Comparison of ENCODE assay signal across 17 cellular contexts in the genomic region with DNA sequence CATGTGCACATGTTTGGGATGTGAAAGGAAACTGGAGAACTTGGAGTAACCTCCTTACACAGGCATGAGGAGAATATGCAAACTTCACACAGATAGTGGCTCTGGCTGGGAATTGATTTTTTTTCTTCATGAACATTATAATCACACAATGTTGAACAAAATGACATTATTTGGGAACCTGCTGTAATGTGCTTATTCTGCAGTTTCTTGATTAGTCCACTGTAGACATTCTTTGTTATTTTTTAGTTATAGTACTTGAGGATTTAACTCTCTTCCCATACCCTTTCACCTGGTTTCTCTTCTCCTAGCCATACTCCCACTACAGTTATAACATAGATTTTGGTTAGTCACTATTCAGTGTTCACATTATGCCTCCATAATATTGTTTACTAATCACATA.
DNase-seq lines count a peak whose midpoint lies in the region; ATAC-seq, FAIRE-seq and TF ChIP-seq lines count a peak whose summit lies in the region.
"Had no signal": no experiment of that assay in that cellular context is flagged by ENCODE, and none has a peak within 500 bp of the region (broad histone marks: within the 10 kb centered on the region; RNA-seq: fewer than 3 reads in every experiment).

No MANE protein-coding gene starts in this region.

- no peak overlapping the region for H3K56ac ChIP-seq in IMR-90 (ENCODE audit: extremely low read depth, insufficient read depth, low read length)

- H3K27me3 Mint-ChIP-seq in nephron progenitor cell (ENCODE audit: low read depth, poor library complexity) = no peaks in the 10 kb centered on the region
- H3K27me3 Mint-ChIP-seq: B cell; CD4-positive, CD25-positive, alpha-beta regulatory T cell had no signal

- H3K27ac ChIP-seq in IMR-90 (ENCODE audit: insufficient read depth, low read length) = peak overlapping the region; percentile 29; the same call in 1 of the 2 replicates
- H3K27ac ChIP-seq: BLaER1, C4-2B had no signal

- no peak overlapping the region for H4K91ac ChIP-seq in IMR-90 (ENCODE audit: insufficient read depth, low read depth, low read length)

- no peak overlapping the region; the same call in 1 of the 2 replicates for H2BK120ac ChIP-seq in IMR-90 (ENCODE audit: low read depth, low read length)

- no peak overlapping the region for H2BK15ac ChIP-seq in IMR-90 (ENCODE audit: low read depth, low read length)

- no peak overlapping the region for H3K4me2 ChIP-seq in IMR-90 (ENCODE audit: low read depth, low read length)
- H3K4me2 ChIP-seq: BLaER1, GM23338 had no signal

- no peak overlapping the region for H2AFZ ChIP-seq in IMR-90 (replicated peaks; ENCODE audit: low read length, poor library complexity)
- H2AFZ ChIP-seq: GM23338 had no signal

- H2BK5ac ChIP-seq in IMR-90 (ENCODE audit: low read depth, low read length, poor library complexity, severe bottlenecking) = peak overlapping the region; percentile 54

- H3K27ac Mint-ChIP-seq in nephron progenitor cell = peak overlapping the region; percentile 58
- H3K27ac Mint-ChIP-seq: B cell; CD4-positive, CD25-positive, alpha-beta regulatory T cell; CD8-positive, alpha-beta T cell; GM23338; HFFc6 had no signal

- H3K36me3 ChIP-seq in IMR-90 (ENCODE audit: control insufficient read depth, insufficient read depth, low read length) = no peaks in the 10 kb centered on the region
- H3K36me3 ChIP-seq: HAP-1 had no signal

- H3K9me3 ChIP-seq in IMR-90 (ENCODE audit: control insufficient read depth, insufficient read depth, low read length) = no peaks in the 10 kb centered on the region
- H3K9me3 ChIP-seq: BLaER1, Caco-2, HAP-1 had no signal

- no peak overlapping the region for H3K4me3 ChIP-seq in IMR-90 (ENCODE audit: insufficient read depth, low read depth, low read length)
- H3K4me3 ChIP-seq: BLaER1, GM23338, HAP-1 had no signal

- in situ Hi-C loops in IMR-90 (cut with MboI; ENCODE audit: low sequenced_read_pairs) = no loop called here

- no peak overlapping the region for H4K5ac ChIP-seq in IMR-90 (ENCODE audit: low read depth, low read length)

- H2AK5ac ChIP-seq in IMR-90 (ENCODE audit: low read depth, low read length) = no peak overlapping the region

- H4K20me1 ChIP-seq in IMR-90 (ENCODE audit: insufficient read depth, low read length) = no peaks in the 10 kb centered on the region
- H4K20me1 ChIP-seq: BLaER1 had no signal

- TF ChIP-seq RAD21 in IMR-90 (IDR thresholded peaks at IDR 0.05; ENCODE audit: low read length) = no peak

- H3K23ac ChIP-seq in IMR-90 (ENCODE audit: low read depth, low read length) = peak overlapping the region; percentile 38; the same call in 1 of the 2 replicates

- no peaks in the 10 kb centered on the region for H3K79me1 ChIP-seq in IMR-90 (ENCODE audit: low read depth in 1 of 2, low read length in 2 of 2)

- TF ChIP-seq POLR2A in IMR-90 (IDR thresholded peaks at IDR 0.05; ENCODE audit: low read depth, low read length) = no peak

- TF ChIP-seq CTCF in IMR-90 (conservative IDR thresholded peaks at IDR 0.05; ENCODE audit: low read depth, low read length) (no peak), nephron progenitor cell (IDR thresholded peaks at IDR 0.05) (no peak)

- H3K4me1 ChIP-seq in IMR-90 (ENCODE audit: control insufficient read depth, insufficient read depth, low read length) = peaks cover 7% of the 10 kb centered on the region
- H3K4me1 ChIP-seq: BLaER1, Caco-2, HAP-1 had no signal

- H2BK20ac ChIP-seq in IMR-90 (ENCODE audit: low read depth, low read length) = 0 out of 2 replicates have a peak overlapping the region, but pooled peaks have one; percentile 35

- H3K4me1 Mint-ChIP-seq in nephron progenitor cell = no peaks in the 10 kb centered on the region
- H3K4me1 Mint-ChIP-seq: B cell; CD4-positive, CD25-positive, alpha-beta regulatory T cell had no signal

- H4K8ac ChIP-seq in IMR-90 (ENCODE audit: low read depth in 2 of 2, low read length in 2 of 2) = no peak overlapping the region

- H3K9ac ChIP-seq in IMR-90 (ENCODE audit: low read depth, low read length) = no peak overlapping the region
- H3K9ac ChIP-seq: BLaER1 had no signal

- CTCF ChIA-PET in IMR-90 (lab: Yijun Ruan, JAX) = interaction anchor here (1.2 kb wide), 1 partner anchor 10 kb away, joined by 3 read pairs; no protein-coding TSS in a partner anchor

- H3K18ac ChIP-seq in IMR-90 (ENCODE audit: low read depth, low read length) = no peak overlapping the region

- H3K36me3 Mint-ChIP-seq in nephron progenitor cell (ENCODE audit: low read depth) = peaks cover 28% of the 10 kb centered on the region

- H3K9me3 Mint-ChIP-seq in nephron progenitor cell = no peaks in the 10 kb centered on the region
- H3K9me3 Mint-ChIP-seq: CD4-positive, CD25-positive, alpha-beta regulatory T cell; CD8-positive, alpha-beta T cell; GM23338; HFFc6 had no signal

- FAIRE-seq in GM19239 (lab: Jason Lieb, UNC) = peak; percentile 54

- POLR2A ChIA-PET in IMR-90 (lab: Charles Lee; ENCODE audit: unreplicated experiment) = no interaction called here

- no peak; the same call in 1 of the 2 replicates for ATAC-seq in IMR-90 (ENCODE audit: low read depth)
- ATAC-seq in GM21786 (IDR thresholded peaks at IDR 0.05; ENCODE audit: unreplicated experiment) = no peak
- ATAC-seq in GM21529 (IDR thresholded peaks at IDR 0.05; ENCODE audit: unreplicated experiment) = no peak
- ATAC-seq: CD8-positive, alpha-beta T cell; GM23338 had no signal

- H3K4me3 Mint-ChIP-seq in nephron progenitor cell = no peak overlapping the region
- H3K4me3 Mint-ChIP-seq: B cell; CD4-positive, CD25-positive, alpha-beta regulatory T cell; CD8-positive, alpha-beta T cell; GM23338; HFFc6 had no signal

- 0 out of 2 replicates have a peak overlapping the region, but pooled peaks have one; percentile 48 for H3K4ac ChIP-seq in IMR-90 (ENCODE audit: low read depth, low read length)

- dilution Hi-C loops in IMR-90 (cut with HindIII; ENCODE audit: low sequenced_read_pairs, unreplicated experiment) = no loop called here

- 0 out of 2 replicates have a peak overlapping the region, but pooled peaks have one; percentile 21 for H3K14ac ChIP-seq in IMR-90 (replicated peaks; ENCODE audit: low read depth, low read length)

- intact Hi-C loops in IMR-90 (cut with micrococcal nuclease) = no loop called here

- DNase-seq in GM19239 (ENCODE audit: insufficient read length, low spot score) = no peak
- no peak for DNase-seq in IMR-90
- no peak for DNase-seq in nephron progenitor cell
- no peak for DNase-seq in SHP77 (lab: John Stamatoyannopoulos, UW)
- DNase-seq: Caco-2; CD4-positive, CD25-positive, alpha-beta regulatory T cell; CD8-positive, alpha-beta T cell; DMS153; DND-41; HFFc6 had no signal

- H2AK9ac ChIP-seq in IMR-90 (replicated peaks; ENCODE audit: low read depth, low read length, poor library complexity) = no peak overlapping the region

- no TSS peak for BruUV-seq in IMR-90 (replicated peaks; lab: Mats Ljungman, UMichigan)

- H3K9me1 ChIP-seq in IMR-90 (ENCODE audit: insufficient read depth, low read length) = peaks cover 14% of the 10 kb centered on the region

- no peaks in the 10 kb centered on the region for H3K27me3 ChIP-seq in IMR-90 (ENCODE audit: control insufficient read depth, insufficient read depth, low read length)
- H3K27me3 ChIP-seq: BLaER1 had no signal

TF ChIP-seq in IMR-90, 13 proteins besides CTCF, POLR2A, EP300 and RAD21:
- TF ChIP-seq, protein P1, sequence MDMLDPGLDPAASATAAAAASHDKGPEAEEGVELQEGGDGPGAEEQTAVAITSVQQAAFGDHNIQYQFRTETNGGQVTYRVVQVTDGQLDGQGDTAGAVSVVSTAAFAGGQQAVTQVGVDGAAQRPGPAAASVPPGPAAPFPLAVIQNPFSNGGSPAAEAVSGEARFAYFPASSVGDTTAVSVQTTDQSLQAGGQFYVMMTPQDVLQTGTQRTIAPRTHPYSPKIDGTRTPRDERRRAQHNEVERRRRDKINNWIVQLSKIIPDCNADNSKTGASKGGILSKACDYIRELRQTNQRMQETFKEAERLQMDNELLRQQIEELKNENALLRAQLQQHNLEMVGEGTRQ (IDR thresholded peaks at IDR 0.05; ENCODE audit: low read depth, low read length) = no peak
- TF ChIP-seq BHLHE40 (IDR thresholded peaks at IDR 0.05; ENCODE audit: low read depth, low read length) = no peak
- TF ChIP-seq FOS (IDR thresholded peaks at IDR 0.05; ENCODE audit: low read depth, low read length) = no peak
- TF ChIP-seq MAFK (IDR thresholded peaks at IDR 0.05; ENCODE audit: low read depth, low read length) = peak; percentile 78
- no peak for TF ChIP-seq MAZ (IDR thresholded peaks at IDR 0.05; ENCODE audit: borderline replicate concordance, low read depth, low read length)
